ENCODE assay signal across 10 cellular contexts in the genomic region with DNA sequence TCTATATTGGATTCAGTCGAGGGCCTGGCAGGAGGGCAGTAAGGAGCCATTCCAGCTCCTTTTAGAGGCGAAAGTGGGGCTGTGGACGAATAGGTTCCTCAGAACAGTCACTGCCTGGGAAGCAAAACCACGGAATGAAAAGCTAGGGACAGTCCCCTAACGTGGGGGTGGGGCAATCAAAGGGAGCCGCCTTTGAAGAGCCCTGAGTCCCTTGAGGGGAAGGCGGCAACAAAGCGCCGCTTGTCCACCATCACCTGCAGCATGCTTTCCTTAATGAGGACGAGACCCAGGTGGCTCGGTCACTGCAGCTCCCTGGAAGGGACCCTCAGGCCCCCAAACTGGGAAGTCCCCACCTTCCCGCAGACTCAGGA.
DNase-seq lines count a peak whose midpoint lies in the region; ATAC-seq and TF ChIP-seq lines count a peak whose summit lies in the region.
"Had no signal": no experiment of that assay in that cellular context is flagged by ENCODE, and none has a peak within 500 bp of the region (broad histone marks: within the 10 kb centered on the region; RNA-seq: fewer than 3 reads in every experiment).

No MANE protein-coding gene starts in this region.

- H3K27me3 ChIP-seq in esophagus (ENCODE audit: control insufficient read depth in 1 of 2, insufficient read depth in 2 of 2, low read length in 2 of 2) (no peaks in the 10 kb centered on the region), parathyroid adenoma (ENCODE audit: control insufficient read depth, insufficient read depth, low read length) (no peaks in the 10 kb centered on the region)

- no peak overlapping the region for H3K9ac ChIP-seq in parathyroid adenoma

- H3K36me3 ChIP-seq in esophagus (ENCODE audit: control insufficient read depth in 2 of 2, insufficient read depth in 2 of 2, low read length in 1 of 2): no peaks in the 10 kb centered on the region
- no peaks in the 10 kb centered on the region for H3K36me3 ChIP-seq in parathyroid adenoma (ENCODE audit: control insufficient read depth, insufficient read depth, low read length)

- H3K4me3 ChIP-seq in esophagus (ENCODE audit: low read depth in 1 of 2, low read length in 2 of 2) (no peak overlapping the region), parathyroid adenoma (ENCODE audit: low read depth, low read length) (no peak overlapping the region)

- no peak for ATAC-seq in GM21360 (IDR thresholded peaks at IDR 0.05; ENCODE audit: unreplicated experiment)
- no peak for ATAC-seq in GM18519 (IDR thresholded peaks at IDR 0.05; ENCODE audit: low FRiP score, unreplicated experiment)
- ATAC-seq in GM18909 (IDR thresholded peaks at IDR 0.05; ENCODE audit: poor library complexity, unreplicated experiment): no peak
- ATAC-seq: activated CD8-positive, alpha-beta T cell treated with anti-CD3 and anti-CD28 coated beads, Interleukin-2, amount 10 ng/mL, durations not matched to agents 7 days and 5 days had no signal

- H2AFZ ChIP-seq in parathyroid adenoma: no peak overlapping the region

- 31 to 37% methylated on average over 12 of the region's 12 CpGs for WGBS in esophagus, 2 donors

- no peak overlapping the region for H3K4me2 ChIP-seq in parathyroid adenoma (ENCODE audit: low read length)

- TF ChIP-seq CTCF in parathyroid adenoma (IDR thresholded peaks at IDR 0.05): no peak

- H3K27ac ChIP-seq in esophagus (ENCODE audit: low read depth in 2 of 2, low read length in 1 of 2): peak overlapping the region; percentile 2 to 47
- peak overlapping the region; percentile 88 for H3K27ac ChIP-seq in parathyroid adenoma

- DNase-seq in EH (ENCODE audit: low read depth) (peak; percentile 27), NCI-H187 treated with DMSO at 0.1 percent for 48 hours (lab: John Stamatoyannopoulos, UW) (peak; percentile 53), NCI-H524 (lab: John Stamatoyannopoulos, UW) (no peak)
- DNase-seq: activated CD8-positive, alpha-beta T cell treated with anti-CD3 and anti-CD28 coated beads, Interleukin-2, amount 10 ng/mL, durations not matched to agents 7 days and 5 days; aorta had no signal

- H3K9me3 ChIP-seq in esophagus (ENCODE audit: control insufficient read depth in 2 of 2, insufficient read depth in 1 of 2, low read depth in 1 of 2, low read length in 1 of 2): no peaks in the 10 kb centered on the region
- H3K9me3 ChIP-seq in parathyroid adenoma (ENCODE audit: control insufficient read depth, low read length): no peaks in the 10 kb centered on the region

- H3K4me1 ChIP-seq in esophagus (ENCODE audit: control insufficient read depth in 2 of 2, insufficient read depth in 2 of 2, low read length in 1 of 2) (peaks cover 3 to 19% of the 10 kb centered on the region in 2 donors), parathyroid adenoma (peaks cover 57% of the 10 kb centered on the region)

- H3K79me2 ChIP-seq in parathyroid adenoma: no peaks in the 10 kb centered on the region

Comparison
In these comparisons a context has a peak if more than half of its experiments do, and no peak if none do; other contexts are left out.
1. DNase-seq: peak in EH (single experiment) and NCI-H187 treated with DMSO at 0.1 percent for 48 hours (single experiment); none in NCI-H524 (0 of 2).